2 cellular contexts compared by ENCODE assay signal in the genomic region with DNA sequence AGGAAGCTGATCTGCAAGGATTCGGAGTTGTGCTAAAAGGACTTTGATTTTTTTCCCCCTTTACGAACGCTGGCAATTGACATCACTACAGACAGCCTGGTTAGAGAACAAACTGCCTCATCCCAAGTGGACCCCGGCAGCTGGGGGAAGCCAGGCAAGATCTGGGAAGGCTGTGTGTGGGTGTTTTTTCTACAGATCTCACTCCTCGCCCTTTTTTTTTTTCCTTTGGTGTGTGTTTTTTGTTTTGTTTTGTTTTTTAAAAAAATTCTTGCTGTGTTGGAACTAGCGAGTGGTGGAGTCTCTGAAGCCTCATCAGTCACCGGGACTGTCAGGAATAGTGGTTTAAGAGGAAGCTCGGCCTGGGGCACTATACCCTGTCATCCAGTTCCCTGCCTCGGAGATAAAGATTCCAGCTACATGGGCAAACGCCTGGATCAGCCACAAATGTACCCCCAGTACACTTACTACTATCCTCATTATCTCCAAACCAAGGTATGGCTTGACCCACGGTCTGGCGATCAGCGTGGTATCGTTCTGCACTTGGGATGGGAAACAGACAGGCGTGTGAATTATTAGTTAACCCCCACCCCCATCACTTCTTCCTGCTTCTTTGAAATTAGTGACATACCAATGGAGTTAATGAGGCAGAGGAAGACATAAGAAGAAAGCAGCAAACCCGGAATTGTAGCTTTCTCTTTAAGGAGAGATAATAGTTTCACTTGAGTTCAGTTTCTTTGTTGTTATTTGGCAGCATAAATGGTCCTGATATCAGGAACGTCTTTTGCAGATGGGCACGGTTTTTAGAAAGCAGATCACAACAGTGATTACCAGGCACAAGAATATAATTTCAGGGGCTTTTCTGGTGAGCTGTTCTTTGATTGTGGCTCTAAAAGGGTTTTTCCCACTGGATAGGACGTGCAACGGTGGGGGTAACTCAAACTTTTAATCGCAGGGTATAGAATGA.
TF ChIP-seq lines count a peak whose summit lies in the region.

No MANE protein-coding gene starts in this region.

TF ChIP-seq in liver, 16 proteins besides CTCF, POLR2A, EP300 and RAD21 (continued from another document):
- TF ChIP-seq HNF4A (conservative IDR thresholded peaks at IDR 0.05) (no peak), RXRA (IDR thresholded peaks at IDR 0.05) (no peak), GABPA (IDR thresholded peaks at IDR 0.05 in 1 of 2, conservative IDR thresholded peaks at IDR 0.05 in 1 of 2) (no peak), SP1 (IDR thresholded peaks at IDR 0.05) (no peak), JUND (IDR thresholded peaks at IDR 0.05) (no peak), NR2F2 (IDR thresholded peaks at IDR 0.05) (no peak)
- TF ChIP-seq, protein P1, sequence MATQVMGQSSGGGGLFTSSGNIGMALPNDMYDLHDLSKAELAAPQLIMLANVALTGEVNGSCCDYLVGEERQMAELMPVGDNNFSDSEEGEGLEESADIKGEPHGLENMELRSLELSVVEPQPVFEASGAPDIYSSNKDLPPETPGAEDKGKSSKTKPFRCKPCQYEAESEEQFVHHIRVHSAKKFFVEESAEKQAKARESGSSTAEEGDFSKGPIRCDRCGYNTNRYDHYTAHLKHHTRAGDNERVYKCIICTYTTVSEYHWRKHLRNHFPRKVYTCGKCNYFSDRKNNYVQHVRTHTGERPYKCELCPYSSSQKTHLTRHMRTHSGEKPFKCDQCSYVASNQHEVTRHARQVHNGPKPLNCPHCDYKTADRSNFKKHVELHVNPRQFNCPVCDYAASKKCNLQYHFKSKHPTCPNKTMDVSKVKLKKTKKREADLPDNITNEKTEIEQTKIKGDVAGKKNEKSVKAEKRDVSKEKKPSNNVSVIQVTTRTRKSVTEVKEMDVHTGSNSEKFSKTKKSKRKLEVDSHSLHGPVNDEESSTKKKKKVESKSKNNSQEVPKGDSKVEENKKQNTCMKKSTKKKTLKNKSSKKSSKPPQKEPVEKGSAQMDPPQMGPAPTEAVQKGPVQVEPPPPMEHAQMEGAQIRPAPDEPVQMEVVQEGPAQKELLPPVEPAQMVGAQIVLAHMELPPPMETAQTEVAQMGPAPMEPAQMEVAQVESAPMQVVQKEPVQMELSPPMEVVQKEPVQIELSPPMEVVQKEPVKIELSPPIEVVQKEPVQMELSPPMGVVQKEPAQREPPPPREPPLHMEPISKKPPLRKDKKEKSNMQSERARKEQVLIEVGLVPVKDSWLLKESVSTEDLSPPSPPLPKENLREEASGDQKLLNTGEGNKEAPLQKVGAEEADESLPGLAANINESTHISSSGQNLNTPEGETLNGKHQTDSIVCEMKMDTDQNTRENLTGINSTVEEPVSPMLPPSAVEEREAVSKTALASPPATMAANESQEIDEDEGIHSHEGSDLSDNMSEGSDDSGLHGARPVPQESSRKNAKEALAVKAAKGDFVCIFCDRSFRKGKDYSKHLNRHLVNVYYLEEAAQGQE (IDR thresholded peaks at IDR 0.05), result no peak

TF ChIP-seq in HepG2, 621 proteins besides CTCF, POLR2A, EP300 and RAD21 (continued from another document):
- TF ChIP-seq, protein P2, sequence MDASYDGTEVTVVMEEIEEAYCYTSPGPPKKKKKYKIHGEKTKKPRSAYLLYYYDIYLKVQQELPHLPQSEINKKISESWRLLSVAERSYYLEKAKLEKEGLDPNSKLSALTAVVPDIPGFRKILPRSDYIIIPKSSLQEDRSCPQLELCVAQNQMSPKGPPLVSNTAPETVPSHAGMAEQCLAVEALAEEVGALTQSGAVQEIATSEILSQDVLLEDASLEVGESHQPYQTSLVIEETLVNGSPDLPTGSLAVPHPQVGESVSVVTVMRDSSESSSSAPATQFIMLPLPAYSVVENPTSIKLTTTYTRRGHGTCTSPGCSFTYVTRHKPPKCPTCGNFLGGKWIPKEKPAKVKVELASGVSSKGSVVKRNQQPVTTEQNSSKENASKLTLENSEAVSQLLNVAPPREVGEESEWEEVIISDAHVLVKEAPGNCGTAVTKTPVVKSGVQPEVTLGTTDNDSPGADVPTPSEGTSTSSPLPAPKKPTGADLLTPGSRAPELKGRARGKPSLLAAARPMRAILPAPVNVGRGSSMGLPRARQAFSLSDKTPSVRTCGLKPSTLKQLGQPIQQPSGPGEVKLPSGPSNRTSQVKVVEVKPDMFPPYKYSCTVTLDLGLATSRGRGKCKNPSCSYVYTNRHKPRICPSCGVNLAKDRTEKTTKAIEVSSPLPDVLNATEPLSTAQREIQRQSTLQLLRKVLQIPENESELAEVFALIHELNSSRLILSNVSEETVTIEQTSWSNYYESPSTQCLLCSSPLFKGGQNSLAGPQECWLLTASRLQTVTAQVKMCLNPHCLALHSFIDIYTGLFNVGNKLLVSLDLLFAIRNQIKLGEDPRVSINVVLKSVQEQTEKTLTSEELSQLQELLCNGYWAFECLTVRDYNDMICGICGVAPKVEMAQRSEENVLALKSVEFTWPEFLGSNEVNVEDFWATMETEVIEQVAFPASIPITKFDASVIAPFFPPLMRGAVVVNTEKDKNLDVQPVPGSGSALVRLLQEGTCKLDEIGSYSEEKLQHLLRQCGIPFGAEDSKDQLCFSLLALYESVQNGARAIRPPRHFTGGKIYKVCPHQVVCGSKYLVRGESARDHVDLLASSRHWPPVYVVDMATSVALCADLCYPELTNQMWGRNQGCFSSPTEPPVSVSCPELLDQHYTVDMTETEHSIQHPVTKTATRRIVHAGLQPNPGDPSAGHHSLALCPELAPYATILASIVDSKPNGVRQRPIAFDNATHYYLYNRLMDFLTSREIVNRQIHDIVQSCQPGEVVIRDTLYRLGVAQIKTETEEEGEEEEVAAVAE (CRISPR knock-in tag; IDR thresholded peaks at IDR 0.05; ENCODE audit: borderline replicate concordance), result no peak
- TF ChIP-seq NBN (conservative IDR thresholded peaks at IDR 0.05) (no peak), REL (CRISPR knock-in tag; conservative IDR thresholded peaks at IDR 0.05) (no peak), NR2F6 (IDR thresholded peaks at IDR 0.05) (no peak), NR2F6 (CRISPR knock-in tag; IDR thresholded peaks at IDR 0.05) (no peak), KAT2B (IDR thresholded peaks at IDR 0.05; ENCODE audit: borderline replicate concordance, low read depth, low read length) (no peak), ZNF350 (CRISPR knock-in tag; IDR thresholded peaks at IDR 0.05; ENCODE audit: borderline replicate concordance, low read depth) (no peak), RNF2 (conservative IDR thresholded peaks at IDR 0.05; ENCODE audit: low read depth) (no peak), ZNF775 (CRISPR knock-in tag; IDR thresholded peaks at IDR 0.05; ENCODE audit: borderline replicate concordance) (no peak), CHD4 (IDR thresholded peaks at IDR 0.05; ENCODE audit: borderline replicate concordance, low read length) (no peak), RXRB (CRISPR knock-in tag; IDR thresholded peaks at IDR 0.05; ENCODE audit: borderline replicate concordance) (no peak)
- TF ChIP-seq, protein P3, sequence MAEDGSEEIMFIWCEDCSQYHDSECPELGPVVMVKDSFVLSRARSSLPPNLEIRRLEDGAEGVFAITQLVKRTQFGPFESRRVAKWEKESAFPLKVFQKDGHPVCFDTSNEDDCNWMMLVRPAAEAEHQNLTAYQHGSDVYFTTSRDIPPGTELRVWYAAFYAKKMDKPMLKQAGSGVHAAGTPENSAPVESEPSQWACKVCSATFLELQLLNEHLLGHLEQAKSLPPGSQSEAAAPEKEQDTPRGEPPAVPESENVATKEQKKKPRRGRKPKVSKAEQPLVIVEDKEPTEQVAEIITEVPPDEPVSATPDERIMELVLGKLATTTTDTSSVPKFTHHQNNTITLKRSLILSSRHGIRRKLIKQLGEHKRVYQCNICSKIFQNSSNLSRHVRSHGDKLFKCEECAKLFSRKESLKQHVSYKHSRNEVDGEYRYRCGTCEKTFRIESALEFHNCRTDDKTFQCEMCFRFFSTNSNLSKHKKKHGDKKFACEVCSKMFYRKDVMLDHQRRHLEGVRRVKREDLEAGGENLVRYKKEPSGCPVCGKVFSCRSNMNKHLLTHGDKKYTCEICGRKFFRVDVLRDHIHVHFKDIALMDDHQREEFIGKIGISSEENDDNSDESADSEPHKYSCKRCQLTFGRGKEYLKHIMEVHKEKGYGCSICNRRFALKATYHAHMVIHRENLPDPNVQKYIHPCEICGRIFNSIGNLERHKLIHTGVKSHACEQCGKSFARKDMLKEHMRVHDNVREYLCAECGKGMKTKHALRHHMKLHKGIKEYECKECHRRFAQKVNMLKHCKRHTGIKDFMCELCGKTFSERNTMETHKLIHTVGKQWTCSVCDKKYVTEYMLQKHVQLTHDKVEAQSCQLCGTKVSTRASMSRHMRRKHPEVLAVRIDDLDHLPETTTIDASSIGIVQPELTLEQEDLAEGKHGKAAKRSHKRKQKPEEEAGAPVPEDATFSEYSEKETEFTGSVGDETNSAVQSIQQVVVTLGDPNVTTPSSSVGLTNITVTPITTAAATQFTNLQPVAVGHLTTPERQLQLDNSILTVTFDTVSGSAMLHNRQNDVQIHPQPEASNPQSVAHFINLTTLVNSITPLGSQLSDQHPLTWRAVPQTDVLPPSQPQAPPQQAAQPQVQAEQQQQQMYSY (CRISPR knock-in tag; IDR thresholded peaks at IDR 0.05), result no peak
- TF ChIP-seq, protein P4, sequence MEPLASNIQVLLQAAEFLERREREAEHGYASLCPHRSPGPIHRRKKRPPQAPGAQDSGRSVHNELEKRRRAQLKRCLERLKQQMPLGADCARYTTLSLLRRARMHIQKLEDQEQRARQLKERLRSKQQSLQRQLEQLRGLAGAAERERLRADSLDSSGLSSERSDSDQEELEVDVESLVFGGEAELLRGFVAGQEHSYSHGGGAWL (CRISPR knock-in tag; IDR thresholded peaks at IDR 0.05), result no peak
- TF ChIP-seq, protein P5, sequence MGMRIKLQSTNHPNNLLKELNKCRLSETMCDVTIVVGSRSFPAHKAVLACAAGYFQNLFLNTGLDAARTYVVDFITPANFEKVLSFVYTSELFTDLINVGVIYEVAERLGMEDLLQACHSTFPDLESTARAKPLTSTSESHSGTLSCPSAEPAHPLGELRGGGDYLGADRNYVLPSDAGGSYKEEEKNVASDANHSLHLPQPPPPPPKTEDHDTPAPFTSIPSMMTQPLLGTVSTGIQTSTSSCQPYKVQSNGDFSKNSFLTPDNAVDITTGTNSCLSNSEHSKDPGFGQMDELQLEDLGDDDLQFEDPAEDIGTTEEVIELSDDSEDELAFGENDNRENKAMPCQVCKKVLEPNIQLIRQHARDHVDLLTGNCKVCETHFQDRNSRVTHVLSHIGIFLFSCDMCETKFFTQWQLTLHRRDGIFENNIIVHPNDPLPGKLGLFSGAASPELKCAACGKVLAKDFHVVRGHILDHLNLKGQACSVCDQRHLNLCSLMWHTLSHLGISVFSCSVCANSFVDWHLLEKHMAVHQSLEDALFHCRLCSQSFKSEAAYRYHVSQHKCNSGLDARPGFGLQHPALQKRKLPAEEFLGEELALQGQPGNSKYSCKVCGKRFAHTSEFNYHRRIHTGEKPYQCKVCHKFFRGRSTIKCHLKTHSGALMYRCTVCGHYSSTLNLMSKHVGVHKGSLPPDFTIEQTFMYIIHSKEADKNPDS (CRISPR knock-in tag; IDR thresholded peaks at IDR 0.05), result no peak
- TF ChIP-seq, protein P6, sequence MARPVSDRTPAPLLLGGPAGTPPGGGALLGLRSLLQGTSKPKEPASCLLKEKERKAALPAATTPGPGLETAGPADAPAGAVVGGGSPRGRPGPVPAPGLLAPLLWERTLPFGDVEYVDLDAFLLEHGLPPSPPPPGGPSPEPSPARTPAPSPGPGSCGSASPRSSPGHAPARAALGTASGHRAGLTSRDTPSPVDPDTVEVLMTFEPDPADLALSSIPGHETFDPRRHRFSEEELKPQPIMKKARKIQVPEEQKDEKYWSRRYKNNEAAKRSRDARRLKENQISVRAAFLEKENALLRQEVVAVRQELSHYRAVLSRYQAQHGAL (CRISPR knock-in tag; IDR thresholded peaks at IDR 0.05; ENCODE audit: not compliant biosample characterization), result no peak
- TF ChIP-seq, protein P7, sequence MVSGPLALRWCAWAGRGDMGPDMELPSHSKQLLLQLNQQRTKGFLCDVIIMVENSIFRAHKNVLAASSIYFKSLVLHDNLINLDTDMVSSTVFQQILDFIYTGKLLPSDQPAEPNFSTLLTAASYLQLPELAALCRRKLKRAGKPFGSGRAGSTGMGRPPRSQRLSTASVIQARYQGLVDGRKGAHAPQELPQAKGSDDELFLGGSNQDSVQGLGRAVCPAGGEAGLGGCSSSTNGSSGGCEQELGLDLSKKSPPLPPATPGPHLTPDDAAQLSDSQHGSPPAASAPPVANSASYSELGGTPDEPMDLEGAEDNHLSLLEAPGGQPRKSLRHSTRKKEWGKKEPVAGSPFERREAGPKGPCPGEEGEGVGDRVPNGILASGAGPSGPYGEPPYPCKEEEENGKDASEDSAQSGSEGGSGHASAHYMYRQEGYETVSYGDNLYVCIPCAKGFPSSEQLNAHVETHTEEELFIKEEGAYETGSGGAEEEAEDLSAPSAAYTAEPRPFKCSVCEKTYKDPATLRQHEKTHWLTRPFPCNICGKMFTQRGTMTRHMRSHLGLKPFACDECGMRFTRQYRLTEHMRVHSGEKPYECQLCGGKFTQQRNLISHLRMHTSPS (CRISPR knock-in tag; IDR thresholded peaks at IDR 0.05; ENCODE audit: low read depth), result no peak
